24 cellular contexts compared by ENCODE assay signal in genomic region chr1:87790756-87791155, GRCh38.
DNase-seq lines count a peak whose midpoint lies in the region; TF ChIP-seq lines count a peak whose summit lies in the region.
"Had no signal": no experiment of that assay in that cellular context is flagged by ENCODE, and none has a peak within 500 bp of the region (broad histone marks: within the 10 kb centered on the region; RNA-seq: fewer than 3 reads in every experiment).

No MANE protein-coding gene starts in this region.

- CTCF ChIA-PET in HEK293 (lab: Yijun Ruan, JAX): no interaction called here

- POLR2A ChIA-PET in HEK293 (lab: Yijun Ruan, JAX): no interaction called here

- H3K27ac ChIP-seq in HEK293 (ENCODE audit: extremely low read depth, low read depth, low read length) (no peak overlapping the region), epithelial cell of prostate (no peak overlapping the region)
- H3K27ac ChIP-seq: BLaER1 had no signal

- DNase-seq in M059J (ENCODE audit: low read depth) (peak; percentile 45), epithelial cell of prostate (ENCODE audit: low read depth, low spot score) (peak; percentile 33), renal cortical epithelial cell (ENCODE audit: low read depth) (peak; percentile 45), NCI-H748 treated with DMSO at 0.1 percent for 48 hours (lab: John Stamatoyannopoulos, UW) (no peak), NCI-H146 treated with DMSO at 0.1 percent for 48 hours (lab: John Stamatoyannopoulos, UW; ENCODE audit: unreplicated experiment) (no peak)
- DNase-seq in activated CD8-positive, alpha-beta memory T cell treated with anti-CD3 and anti-CD28 coated beads for 24 hours: no peak
- DNase-seq: 8988T; ACHN; BE2C; C1 segment of cervical spinal cord; CD4-positive, alpha-beta memory T cell; CD4-positive, CD25-positive, alpha-beta regulatory T cell; CD8-positive, alpha-beta memory T cell; COR-L47; DMS 273 treated with DMSO at 0.1 percent for 48 hours; DMS153; DMS53; DMS79; DND-41; EL; GDM1 had no signal

- no peaks in the 10 kb centered on the region for H3K9me3 ChIP-seq in HEK293 (ENCODE audit: control insufficient read depth, insufficient read depth, low read depth, low read length)
- H3K9me3 ChIP-seq: BE2C, BLaER1 had no signal

- no peaks in the 10 kb centered on the region for H3K4me1 ChIP-seq in HEK293 (ENCODE audit: control insufficient read depth, insufficient read depth, low read length)
- H3K4me1 ChIP-seq: BE2C, BLaER1 had no signal

- no peak for TF ChIP-seq CTCF in HEK293 (tag by site-specific recombination; IDR thresholded peaks at IDR 0.05)

- no peak overlapping the region for H3K4me3 ChIP-seq in HEK293 (ENCODE audit: low read depth, low read length)
- H3K4me3 ChIP-seq: BLaER1, GM12878 had no signal

- H3K36me3 ChIP-seq in HEK293 (ENCODE audit: control insufficient read depth in 2 of 2, insufficient read depth in 1 of 2, low read length in 2 of 2): no peaks in the 10 kb centered on the region
- H3K36me3 ChIP-seq: BE2C, BLaER1 had no signal

TF ChIP-seq in HEK293, 187 proteins besides CTCF, POLR2A, EP300 and RAD21:
- peak; percentile 71 for TF ChIP-seq ZBTB44 (tag by site-specific recombination; IDR thresholded peaks at IDR 0.05)
- peak; percentile 67 for TF ChIP-seq FEZF1 (tag by site-specific recombination; IDR thresholded peaks at IDR 0.05)
- 0 out of 2 replicates have a peak, but pooled peaks have one; percentile 23 for TF ChIP-seq ZNF580 (tag by site-specific recombination; IDR thresholded peaks at IDR 0.05)
- no peak for TF ChIP-seq ZBTB11 (tag by site-specific recombination; conservative IDR thresholded peaks at IDR 0.05; ENCODE audit: low read depth)
- peak; percentile 67 for TF ChIP-seq OSR2 (tag by site-specific recombination; IDR thresholded peaks at IDR 0.05)

Comparison
In these comparisons a context has a peak if more than half of its experiments do, and no peak if none do; other contexts are left out.
1. DNase-seq: peak in M059J (single experiment), epithelial cell of prostate (single experiment) and renal cortical epithelial cell (single experiment); none in NCI-H748 treated with DMSO at 0.1 percent for 48 hours (single experiment), activated CD8-positive, alpha-beta memory T cell treated with anti-CD3 and anti-CD28 coated beads for 24 hours (single experiment) and NCI-H146 treated with DMSO at 0.1 percent for 48 hours (single experiment).